In genomic region chr10:22615101-22615500, GRCh38 we compare ENCODE assay signal across 12 cellular contexts.
DNase-seq lines count a peak whose midpoint lies in the region; ATAC-seq and TF ChIP-seq lines count a peak whose summit lies in the region.
"Had no signal": no experiment of that assay in that cellular context is flagged by ENCODE, and none has a peak within 500 bp of the region (broad histone marks: within the 10 kb centered on the region; RNA-seq: fewer than 3 reads in every experiment).

No MANE protein-coding gene starts in this region.

- CTCF ChIA-PET in activated B cell treated with CpG ODN at 0.5 μM for 24 hours (lab: Charles Lee), result interaction anchor here (1.7 to 1.9 kb wide), 2 partner anchors 8 to 30 kb away, joined by 4 to 5 read pairs; no protein-coding TSS in a partner anchor

- H3K27me3 Mint-ChIP-seq in activated B cell treated with CpG ODN at 0.5 μM for 24 hours, result no peaks in the 10 kb centered on the region

- peak overlapping the region; percentile 86 for H3K4me3 Mint-ChIP-seq in activated B cell treated with CpG ODN at 0.5 μM for 24 hours

- TF ChIP-seq POLR2A in transverse colon (IDR thresholded peaks at IDR 0.05), result no peak

- no peak overlapping the region for H3K4me3 ChIP-seq in left ventricle myocardium inferior
- no peak overlapping the region for H3K4me3 ChIP-seq in transverse colon
- H3K4me3 ChIP-seq: lung had no signal

- POLR2A ChIA-PET in activated B cell treated with CpG ODN at 0.5 μM for 24 hours (lab: Charles Lee), result interaction anchor here (0.7 to 5.1 kb wide), 7 partner anchors 10 to 99 kb away, joined by 3 to 24 read pairs (median 5); partner anchors contain the start of gene PIP4K2A

- in situ Hi-C loops in transverse colon (cut with MboI; ENCODE audit: low pct_ligation_motif_present in 1 of 4, low pct_unique_long_range_greater_than_20kb in 1 of 4, low sequenced_read_pairs in 3 of 4), result no loop called here

- H3K4me1 ChIP-seq in left ventricle myocardium inferior (peaks cover 55% of the 10 kb centered on the region), transverse colon (peaks cover 3 to 22% (median 10%) of the 10 kb centered on the region in 4 donors)

- DNase-seq in left ventricle myocardium inferior (no peak), left cardiac atrium (no peak), activated B cell treated with CpG ODN at 0.5 μM for 24 hours (no peak), kidney tubule cell (ENCODE audit: low spot score) (peak; percentile 39), transverse colon (no peak), HCEC 1CT (no peak), DMS 273 treated with DMSO at 0.1 percent for 48 hours (lab: John Stamatoyannopoulos, UW) (no peak)
- DNase-seq: activated naive CD4-positive, alpha-beta T cell treated with anti-CD3 and anti-CD28 coated beads, Interleukin-2, amount 50 U/mL, for 16 hours; NCI-H1105 treated with DMSO at 0.1 percent for 48 hours; NCI-H226 had no signal

- H3K36me3 Mint-ChIP-seq in activated B cell treated with CpG ODN at 0.5 μM for 24 hours (ENCODE audit: low read depth), result peaks cover 15% of the 10 kb centered on the region

- 88 to 100% methylated on average over 1 to 2 of the region's 2 CpGs for WGBS in transverse colon (ENCODE audit: low coverage in 1 of 2), 2 donors

- H3K27me3 ChIP-seq in left ventricle myocardium inferior (ENCODE audit: low read depth) (no peaks in the 10 kb centered on the region), transverse colon (no peaks in the 10 kb centered on the region)

- TF ChIP-seq CTCF in left ventricle myocardium inferior (IDR thresholded peaks at IDR 0.05; ENCODE audit: borderline replicate concordance) (no peak), activated B cell treated with CpG ODN at 0.5 μM for 24 hours (IDR thresholded peaks at IDR 0.05) (no peak), transverse colon (IDR thresholded peaks at IDR 0.05) (no peak)

- no peak for TF ChIP-seq EP300 in transverse colon (IDR thresholded peaks at IDR 0.05; ENCODE audit: low read depth)

- H3K27ac ChIP-seq in left ventricle myocardium inferior (replicated peaks) (peak overlapping the region; percentile 54), transverse colon (peak overlapping the region in 3 of 4 donors; percentile 58 to 66 (median 59))

- intact Hi-C loops in left ventricle myocardium inferior (cut with micrococcal nuclease), result no loop called here
- intact Hi-C loops in left cardiac atrium (cut with DNase I), result no loop called here
- intact Hi-C loops in activated B cell treated with CpG ODN at 0.5 μM for 24 hours (cut with micrococcal nuclease), result loop anchor here (1.0 kb wide), 2 partner anchors 9 to 15 kb away; no protein-coding TSS in a partner anchor
- intact Hi-C loops in transverse colon (cut with DNase I; ENCODE audit: low total_unique reads), result no loop called here

- no peaks in the 10 kb centered on the region for H3K36me3 ChIP-seq in left ventricle myocardium inferior
- no peaks in the 10 kb centered on the region for H3K36me3 ChIP-seq in transverse colon

- H3K9me3 ChIP-seq in left ventricle myocardium inferior (replicated peaks), result no peaks in the 10 kb centered on the region
- no peaks in the 10 kb centered on the region for H3K9me3 ChIP-seq in transverse colon

- H3K27ac Mint-ChIP-seq in activated B cell treated with CpG ODN at 0.5 μM for 24 hours, result peak overlapping the region; percentile 96

- H3K9me3 Mint-ChIP-seq in activated B cell treated with CpG ODN at 0.5 μM for 24 hours, result no peaks in the 10 kb centered on the region

- ATAC-seq in left cardiac atrium (no peak), activated B cell treated with CpG ODN at 0.5 μM for 24 hours (ENCODE audit: low read depth) (no peak), HG02798 (IDR thresholded peaks at IDR 0.05; ENCODE audit: poor library complexity, unreplicated experiment) (no peak)

- H3K4me1 Mint-ChIP-seq in activated B cell treated with CpG ODN at 0.5 μM for 24 hours, result peaks cover 95% of the 10 kb centered on the region
